26 cellular contexts compared by ENCODE assay signal in the genomic region with DNA sequence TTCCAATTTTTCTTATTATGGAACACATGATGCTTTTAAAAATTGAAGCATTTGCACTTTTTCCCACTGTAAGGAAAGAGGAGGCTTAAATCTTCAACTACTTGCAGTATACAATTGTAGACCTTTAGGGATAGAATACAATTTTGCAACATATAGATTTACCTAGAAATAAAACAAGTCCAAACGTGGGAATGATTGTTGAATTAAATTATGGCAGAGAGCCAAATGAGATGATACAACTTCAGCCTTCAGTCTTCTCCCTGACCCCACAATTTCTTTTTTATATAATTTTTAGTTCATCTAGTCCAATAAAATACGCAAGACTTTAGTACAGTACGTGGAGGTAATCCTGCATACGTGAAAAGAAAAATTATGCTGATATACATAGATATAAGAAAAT.
DNase-seq lines count a peak whose midpoint lies in the region; FAIRE-seq and TF ChIP-seq lines count a peak whose summit lies in the region.
"Had no signal": no experiment of that assay in that cellular context is flagged by ENCODE, and none has a peak within 500 bp of the region (broad histone marks: within the 10 kb centered on the region; RNA-seq: fewer than 3 reads in every experiment).

No MANE protein-coding gene starts in this region.

- CTCF ChIA-PET in MCF 10A (lab: Yijun Ruan, JAX), result no interaction called here
- CTCF ChIA-PET in mammary epithelial cell (lab: Charles Lee; ENCODE audit: low non-redundant PET), result no interaction called here
- CTCF ChIA-PET in endothelial cell of umbilical vein (lab: Charles Lee), result interaction anchor here (0.7 to 1.2 kb wide), 3 partner anchors 11 to 232 kb away, joined by 3 read pairs; no protein-coding TSS in a partner anchor

- H3K27me3 Mint-ChIP-seq in MCF 10A (ENCODE audit: insufficient read depth, unreplicated experiment) (no peaks in the 10 kb centered on the region), osteocyte (ENCODE audit: unreplicated experiment) (no peaks in the 10 kb centered on the region)
- H3K27me3 Mint-ChIP-seq: CD4-positive, alpha-beta memory T cell had no signal

- H3K9me1 ChIP-seq in endothelial cell of umbilical vein (replicated peaks; ENCODE audit: control insufficient read depth, extremely low read depth, insufficient read depth, low read length), result no peaks in the 10 kb centered on the region

- no peak for TF ChIP-seq CTCF in MCF 10A (IDR thresholded peaks at IDR 0.05; ENCODE audit: unreplicated experiment)
- TF ChIP-seq CTCF in mammary epithelial cell (conservative IDR thresholded peaks at IDR 0.05 in 1 of 2, IDR thresholded peaks at IDR 0.05 in 1 of 2; ENCODE audit: extremely low read depth in 1 of 2, insufficient read depth in 1 of 2, low read depth in 1 of 2, low read length in 2 of 2), result no peak
- TF ChIP-seq CTCF in endothelial cell of umbilical vein (IDR thresholded peaks at IDR 0.05; ENCODE audit: extremely low read depth in 1 of 2, insufficient read depth in 1 of 2, low read depth in 1 of 2, low read length in 2 of 2), result no peak
- no peak for TF ChIP-seq CTCF in osteocyte (IDR thresholded peaks at IDR 0.05)
- TF ChIP-seq CTCF in dorsolateral prefrontal cortex (IDR thresholded peaks at IDR 0.05 in 54 of 56, conservative IDR thresholded peaks at IDR 0.05 in 2 of 56; ENCODE audit: low read depth in 1 of 56, partially characterized antibody in 56 of 56), result no peak
- TF ChIP-seq CTCF in ascending aorta (IDR thresholded peaks at IDR 0.05), result no peak

- intact Hi-C loops in MCF 10A (cut with micrococcal nuclease) (no loop called here), mammary epithelial cell (cut with micrococcal nuclease) (no loop called here), endothelial cell of umbilical vein (cut with micrococcal nuclease) (no loop called here), dorsolateral prefrontal cortex (cut with DNase I) (no loop called here), ascending aorta (cut with DNase I) (no loop called here)

- no peak overlapping the region for H3K4me3 Mint-ChIP-seq in MCF 10A (ENCODE audit: unreplicated experiment)
- no peak overlapping the region for H3K4me3 Mint-ChIP-seq in osteocyte (ENCODE audit: unreplicated experiment)
- H3K4me3 Mint-ChIP-seq: CD14-positive monocyte; CD4-positive, alpha-beta memory T cell; HFFc6 had no signal

- BruUV-seq in MCF 10A (replicated peaks; lab: Mats Ljungman, UMichigan), result no TSS peak
- BruUV-seq in mammary epithelial cell (replicated peaks; lab: Mats Ljungman, UMichigan), result no TSS peak
- no TSS peak for BruUV-seq in endothelial cell of umbilical vein (replicated peaks; lab: Mats Ljungman, UMichigan)

- H3K4me1 Mint-ChIP-seq in MCF 10A (ENCODE audit: insufficient read depth, unreplicated experiment) (peaks cover 8% of the 10 kb centered on the region), osteocyte (ENCODE audit: unreplicated experiment) (peaks cover 44% of the 10 kb centered on the region)
- H3K4me1 Mint-ChIP-seq: CD14-positive monocyte; CD4-positive, alpha-beta memory T cell had no signal

- H3K27me3 ChIP-seq in mammary epithelial cell (ENCODE audit: insufficient read depth, low read length) (no peaks in the 10 kb centered on the region), endothelial cell of umbilical vein (ENCODE audit: control insufficient read depth in 2 of 2, insufficient read depth in 2 of 2, low read length in 2 of 2) (no peaks in the 10 kb centered on the region), dorsolateral prefrontal cortex (no peaks in the 10 kb centered on the region), ascending aorta (no peaks in the 10 kb centered on the region)
- H3K27me3 ChIP-seq: BE2C; BLaER1 treated with 17β-estradiol and CSF1 and Interleukin-3, amounts not matched to agents 10 nM and 100 nM had no signal

- WGBS in mammary epithelial cell (ENCODE audit: low coverage, missing lambda C conversion rate), result 61% methylated on average over 4 of the region's 4 CpGs

- H3K36me3 ChIP-seq in mammary epithelial cell (ENCODE audit: insufficient read depth, low read length) (no peaks in the 10 kb centered on the region), endothelial cell of umbilical vein (ENCODE audit: control insufficient read depth in 2 of 2, extremely low read depth in 1 of 2, insufficient read depth in 2 of 2, low read length in 2 of 2) (no peaks in the 10 kb centered on the region), ascending aorta (no peaks in the 10 kb centered on the region)
- H3K36me3 ChIP-seq: BE2C; BLaER1 treated with 17β-estradiol and CSF1 and Interleukin-3, amounts not matched to agents 10 nM and 100 nM; HAP-1 had no signal

- no peak for TF ChIP-seq POLR2A in endothelial cell of umbilical vein (IDR thresholded peaks at IDR 0.05; ENCODE audit: low read depth, low read length)

- H3K79me2 ChIP-seq in mammary epithelial cell (ENCODE audit: insufficient read depth, low read length) (no peaks in the 10 kb centered on the region), endothelial cell of umbilical vein (ENCODE audit: control insufficient read depth, insufficient read depth, low read length) (no peaks in the 10 kb centered on the region)

- in situ Hi-C loops in mammary epithelial cell (cut with MboI; ENCODE audit: low sequenced_read_pairs in 2 of 2), result no loop called here

- no peaks in the 10 kb centered on the region for H3K4me1 ChIP-seq in mammary epithelial cell (ENCODE audit: insufficient read depth, low read length)
- peaks cover 16% of the 10 kb centered on the region for H3K4me1 ChIP-seq in endothelial cell of umbilical vein (ENCODE audit: control insufficient read depth, extremely low read depth, insufficient read depth, low read length)
- H3K4me1 ChIP-seq in ascending aorta, result no peaks in the 10 kb centered on the region
- H3K4me1 ChIP-seq: BE2C; BLaER1 treated with 17β-estradiol and CSF1 and Interleukin-3, amounts not matched to agents 10 nM and 100 nM; HAP-1 had no signal

- dilution Hi-C loops in mammary epithelial cell (cut with HindIII; ENCODE audit: low sequenced_read_pairs) (no loop called here), endothelial cell of umbilical vein (cut with MboI; ENCODE audit: extremely low pct_ligation_motif_present, low sequenced_read_pairs) (no loop called here)

- no peak for FAIRE-seq in endothelial cell of umbilical vein (lab: Jason Lieb, UNC)
- FAIRE-seq: A549, GM12891, GM18507, H54 had no signal

- POLR2A ChIA-PET in MCF 10A (lab: Yijun Ruan, JAX), result no interaction called here
- POLR2A ChIA-PET in endothelial cell of umbilical vein (lab: Charles Lee), result no interaction called here

- H3K36me3 Mint-ChIP-seq in MCF 10A (ENCODE audit: insufficient read depth, unreplicated experiment) (peaks cover 1% of the 10 kb centered on the region), osteocyte (ENCODE audit: unreplicated experiment) (no peaks in the 10 kb centered on the region)
- H3K36me3 Mint-ChIP-seq: CD14-positive monocyte; CD4-positive, alpha-beta memory T cell had no signal

- H3K4me3 ChIP-seq in mammary epithelial cell (replicated peaks in 1 of 3; ENCODE audit: insufficient read depth in 1 of 3, low read depth in 2 of 3, low read length in 3 of 3), result no peak overlapping the region
- no peak overlapping the region for H3K4me3 ChIP-seq in endothelial cell of umbilical vein (replicated peaks in 1 of 3; ENCODE audit: insufficient read depth in 1 of 3, low read depth in 1 of 3, low read length in 3 of 3)
- no peak overlapping the region for H3K4me3 ChIP-seq in dorsolateral prefrontal cortex
- H3K4me3 ChIP-seq in ascending aorta, result no peak overlapping the region
- H3K4me3 ChIP-seq: A549; BLaER1 treated with 17β-estradiol and CSF1 and Interleukin-3, amounts not matched to agents 10 nM and 100 nM; HAP-1 had no signal

- H2AFZ ChIP-seq in mammary epithelial cell (ENCODE audit: low read depth, low read length), result no peak overlapping the region
- H2AFZ ChIP-seq in endothelial cell of umbilical vein (ENCODE audit: low read depth, low read length), result no peak overlapping the region

- H3K27ac ChIP-seq in mammary epithelial cell (ENCODE audit: insufficient read depth, low read depth, low read length) (no peak overlapping the region), endothelial cell of umbilical vein (ENCODE audit: insufficient read depth, low read depth, low read length) (no peak overlapping the region), dorsolateral prefrontal cortex (no peak overlapping the region), ascending aorta (no peak overlapping the region)
- H3K27ac ChIP-seq: A549; BLaER1 treated with 17β-estradiol and CSF1 and Interleukin-3, amounts not matched to agents 10 nM and 100 nM had no signal

- H4K20me1 ChIP-seq in mammary epithelial cell (ENCODE audit: insufficient read depth, low read length) (no peaks in the 10 kb centered on the region), endothelial cell of umbilical vein (replicated peaks; ENCODE audit: control insufficient read depth, extremely low read depth, insufficient read depth, low read length) (no peaks in the 10 kb centered on the region)
- H4K20me1 ChIP-seq: BLaER1 treated with 17β-estradiol and CSF1 and Interleukin-3, amounts not matched to agents 10 nM and 100 nM had no signal

- no peaks in the 10 kb centered on the region for H3K9me3 ChIP-seq in mammary epithelial cell (replicated peaks; ENCODE audit: insufficient read depth, low read length)
- no peaks in the 10 kb centered on the region for H3K9me3 ChIP-seq in endothelial cell of umbilical vein (replicated peaks; ENCODE audit: control insufficient read depth, insufficient read depth, low read length)
- no peaks in the 10 kb centered on the region for H3K9me3 ChIP-seq in ascending aorta
- H3K9me3 ChIP-seq: A549; BE2C; BLaER1 treated with 17β-estradiol and CSF1 and Interleukin-3, amounts not matched to agents 10 nM and 100 nM; HAP-1 had no signal

- DNase-seq in MCF 10A (ENCODE audit: unreplicated experiment), result peak; percentile 14
- DNase-seq in mammary epithelial cell, result no peak
- DNase-seq in endothelial cell of umbilical vein (ENCODE audit: low read depth, low spot score), result peak; percentile 8
- DNase-seq in osteocyte (ENCODE audit: extremely low spot score, unreplicated experiment), result no peak
- no peak for DNase-seq in dorsolateral prefrontal cortex
- DNase-seq in NCI-H1092 (lab: John Stamatoyannopoulos, UW), result no peak
- DNase-seq in ascending aorta (ENCODE audit: low spot score in 2 of 2), result no peak
- DNase-seq: 8988T; ACHN; AML-193; BE2C; Calu3; CD4-positive, alpha-beta memory T cell; COR-L47; DMS53; DMS79 treated with DMSO at 0.1 percent for 48 hours; GF-D8; GOT3; HFFc6 had no signal

- no peak overlapping the region for H3K9ac ChIP-seq in mammary epithelial cell (ENCODE audit: insufficient read depth, low read length)
- H3K9ac ChIP-seq in endothelial cell of umbilical vein (replicated peaks; ENCODE audit: extremely low read depth, insufficient read depth, low read length), result no peak overlapping the region
- H3K9ac ChIP-seq: BLaER1 treated with 17β-estradiol and CSF1 and Interleukin-3, amounts not matched to agents 10 nM and 100 nM had no signal

- H3K27ac Mint-ChIP-seq in MCF 10A (ENCODE audit: low read depth, unreplicated experiment) (no peak overlapping the region), osteocyte (ENCODE audit: unreplicated experiment) (peak overlapping the region; percentile 52)
- H3K27ac Mint-ChIP-seq: CD14-positive monocyte; CD4-positive, alpha-beta memory T cell had no signal

- H3K9me3 Mint-ChIP-seq in MCF 10A (ENCODE audit: unreplicated experiment) (no peaks in the 10 kb centered on the region), osteocyte (ENCODE audit: unreplicated experiment) (peaks cover 4% of the 10 kb centered on the region)
- H3K9me3 Mint-ChIP-seq: CD4-positive, alpha-beta memory T cell; HFFc6 had no signal

- H3K4me2 ChIP-seq in mammary epithelial cell (ENCODE audit: insufficient read depth, low read depth, low read length) (no peak overlapping the region), endothelial cell of umbilical vein (ENCODE audit: insufficient read depth, low read length) (no peak overlapping the region)
- H3K4me2 ChIP-seq: BLaER1 treated with 17β-estradiol and CSF1 and Interleukin-3, amounts not matched to agents 10 nM and 100 nM had no signal

Comparison
In these comparisons a context has a peak if more than half of its experiments do, and no peak if none do; other contexts are left out.
1. DNase-seq: peak in MCF 10A (single experiment) and endothelial cell of umbilical vein (single experiment); none in mammary epithelial cell (single experiment), osteocyte (single experiment), dorsolateral prefrontal cortex (0 of 10), NCI-H1092 (single experiment) and ascending aorta (0 of 2).